ENCODE assay signal across 8 cellular contexts in genomic region chr6:53065266-53066058, GRCh38.
DNase-seq lines count a peak whose midpoint lies in the region; ATAC-seq lines count a peak whose summit lies in the region.

FBXO9 (plus strand) TSS chr6:53065404; CDS start chr6:53065790, 386 bp downstream.

- peak; percentile 31 for ATAC-seq in HG02870 (IDR thresholded peaks at IDR 0.05; ENCODE audit: unreplicated experiment)
- peak; percentile 57 for ATAC-seq in memory B cell (ENCODE audit: low read depth)

- H3K27ac Mint-ChIP-seq in memory B cell: peak within 1 kb of the TSS; percentile 94

- DNase-seq in SKM-1 (lab: John Stamatoyannopoulos, UW; ENCODE audit: unreplicated experiment): peak; percentile 25
- DNase-seq in SKM-1 treated with dmso at 0.1 percent for 144 hours (lab: John Stamatoyannopoulos, UW; ENCODE audit: unreplicated experiment): no peak
- DNase-seq in NCI-H2171 (lab: John Stamatoyannopoulos, UW): peak; percentile 34
- peak; percentile 64 for DNase-seq in activated CD4-positive, alpha-beta T cell treated with anti-CD3 and anti-CD28 coated beads, Interleukin-2, amount 50 U/mL, for 1 hour
- DNase-seq in ecto neural progenitor cell (ENCODE audit: low spot score): peak; percentile 91
- DNase-seq in memory B cell (ENCODE audit: low spot score in 2 of 2): peak; percentile 73 to 81
- DNase-seq in stimulated activated CD8-positive, alpha-beta memory T cell treated with anti-CD3 and anti-CD28 coated beads, Interleukin-12 subunit alpha, Interleukin-12 subunit beta, amount 100 ng/mL, for 24 hours (ENCODE audit: extremely low read depth): peak; percentile 49

- H3K4me3 Mint-ChIP-seq in memory B cell: peak within 1 kb of the TSS; percentile 98

- H3K9me3 Mint-ChIP-seq in memory B cell: no peaks in the 10 kb centered on the region

- peaks cover 18% of the 10 kb centered on the region for H3K4me1 Mint-ChIP-seq in memory B cell

- no peaks in the 10 kb centered on the region for H3K36me3 Mint-ChIP-seq in memory B cell

- no peaks in the 10 kb centered on the region for H3K27me3 Mint-ChIP-seq in memory B cell
